In the genomic region with DNA sequence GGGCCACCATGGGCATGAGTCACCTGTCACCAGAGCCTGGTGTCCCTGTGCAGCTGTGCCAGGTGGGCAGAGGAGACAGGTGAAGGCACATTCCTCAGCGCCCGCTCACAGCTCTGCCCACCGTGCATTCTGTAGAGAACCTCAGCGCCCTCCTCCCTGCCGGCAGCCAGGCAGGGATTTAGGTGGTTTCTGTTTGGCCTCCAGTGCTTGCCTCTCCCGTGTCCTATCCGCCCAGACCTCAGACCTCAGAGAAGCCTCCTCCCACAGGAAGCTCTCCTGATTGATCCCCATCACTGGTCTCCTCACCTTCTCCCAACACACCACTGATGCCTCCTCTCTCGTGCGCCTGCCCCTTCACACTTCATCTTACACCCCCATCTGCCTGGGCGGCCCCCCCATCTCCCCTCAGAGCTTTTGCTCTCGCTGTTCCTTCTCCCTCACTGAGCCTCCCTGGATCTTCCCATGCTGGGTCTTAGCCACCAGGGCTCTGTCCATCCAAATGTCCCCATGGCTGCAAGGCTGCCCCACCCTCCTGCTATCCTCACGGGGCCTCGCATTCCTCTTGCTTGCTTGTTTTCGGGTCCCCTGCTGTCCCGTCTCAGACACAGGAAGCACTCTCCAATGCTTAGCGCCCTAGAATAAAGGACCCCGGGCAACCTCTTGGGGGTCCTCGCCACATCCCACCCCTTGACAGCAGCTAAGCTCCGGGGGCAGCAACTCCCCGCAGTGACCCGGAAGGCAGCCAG, we compare ENCODE assay signal across 2 cellular contexts.
TF ChIP-seq lines count a peak whose summit lies in the region.

No MANE protein-coding gene starts in this region.

TF ChIP-seq in SK-N-SH, 30 proteins besides CTCF, POLR2A, EP300 and RAD21 (continued from another document):
- TF ChIP-seq, protein P1, sequence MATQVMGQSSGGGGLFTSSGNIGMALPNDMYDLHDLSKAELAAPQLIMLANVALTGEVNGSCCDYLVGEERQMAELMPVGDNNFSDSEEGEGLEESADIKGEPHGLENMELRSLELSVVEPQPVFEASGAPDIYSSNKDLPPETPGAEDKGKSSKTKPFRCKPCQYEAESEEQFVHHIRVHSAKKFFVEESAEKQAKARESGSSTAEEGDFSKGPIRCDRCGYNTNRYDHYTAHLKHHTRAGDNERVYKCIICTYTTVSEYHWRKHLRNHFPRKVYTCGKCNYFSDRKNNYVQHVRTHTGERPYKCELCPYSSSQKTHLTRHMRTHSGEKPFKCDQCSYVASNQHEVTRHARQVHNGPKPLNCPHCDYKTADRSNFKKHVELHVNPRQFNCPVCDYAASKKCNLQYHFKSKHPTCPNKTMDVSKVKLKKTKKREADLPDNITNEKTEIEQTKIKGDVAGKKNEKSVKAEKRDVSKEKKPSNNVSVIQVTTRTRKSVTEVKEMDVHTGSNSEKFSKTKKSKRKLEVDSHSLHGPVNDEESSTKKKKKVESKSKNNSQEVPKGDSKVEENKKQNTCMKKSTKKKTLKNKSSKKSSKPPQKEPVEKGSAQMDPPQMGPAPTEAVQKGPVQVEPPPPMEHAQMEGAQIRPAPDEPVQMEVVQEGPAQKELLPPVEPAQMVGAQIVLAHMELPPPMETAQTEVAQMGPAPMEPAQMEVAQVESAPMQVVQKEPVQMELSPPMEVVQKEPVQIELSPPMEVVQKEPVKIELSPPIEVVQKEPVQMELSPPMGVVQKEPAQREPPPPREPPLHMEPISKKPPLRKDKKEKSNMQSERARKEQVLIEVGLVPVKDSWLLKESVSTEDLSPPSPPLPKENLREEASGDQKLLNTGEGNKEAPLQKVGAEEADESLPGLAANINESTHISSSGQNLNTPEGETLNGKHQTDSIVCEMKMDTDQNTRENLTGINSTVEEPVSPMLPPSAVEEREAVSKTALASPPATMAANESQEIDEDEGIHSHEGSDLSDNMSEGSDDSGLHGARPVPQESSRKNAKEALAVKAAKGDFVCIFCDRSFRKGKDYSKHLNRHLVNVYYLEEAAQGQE (IDR thresholded peaks at IDR 0.05; ENCODE audit: low read depth, low read length) = no peak
- TF ChIP-seq MEF2A (IDR thresholded peaks at IDR 0.05; ENCODE audit: borderline replicate concordance, low read depth) (no peak), TEAD4 (IDR thresholded peaks at IDR 0.05; ENCODE audit: borderline replicate concordance, insufficient read depth) (no peak), MXI1 (IDR thresholded peaks at IDR 0.05; ENCODE audit: low read depth, low read length) (no peak), RFX5 (IDR thresholded peaks at IDR 0.05; ENCODE audit: low read length) (no peak), TCF12 (IDR thresholded peaks at IDR 0.05) (no peak), FOXM1 (IDR thresholded peaks at IDR 0.05; ENCODE audit: low read depth) (no peak), TAF1 (IDR thresholded peaks at IDR 0.05; ENCODE audit: borderline replicate concordance, low read depth, low read length) (no peak), NRF1 (IDR thresholded peaks at IDR 0.05; ENCODE audit: low read depth, low read length) (no peak), JUND (IDR thresholded peaks at IDR 0.05) (no peak), FOSL2 (IDR thresholded peaks at IDR 0.05; ENCODE audit: borderline replicate concordance, low read depth) (no peak)
- TF ChIP-seq, protein P2, sequence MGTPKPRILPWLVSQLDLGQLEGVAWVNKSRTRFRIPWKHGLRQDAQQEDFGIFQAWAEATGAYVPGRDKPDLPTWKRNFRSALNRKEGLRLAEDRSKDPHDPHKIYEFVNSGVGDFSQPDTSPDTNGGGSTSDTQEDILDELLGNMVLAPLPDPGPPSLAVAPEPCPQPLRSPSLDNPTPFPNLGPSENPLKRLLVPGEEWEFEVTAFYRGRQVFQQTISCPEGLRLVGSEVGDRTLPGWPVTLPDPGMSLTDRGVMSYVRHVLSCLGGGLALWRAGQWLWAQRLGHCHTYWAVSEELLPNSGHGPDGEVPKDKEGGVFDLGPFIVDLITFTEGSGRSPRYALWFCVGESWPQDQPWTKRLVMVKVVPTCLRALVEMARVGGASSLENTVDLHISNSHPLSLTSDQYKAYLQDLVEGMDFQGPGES (IDR thresholded peaks at IDR 0.05; ENCODE audit: low read depth, low read length) = no peak

TF ChIP-seq in SK-N-SH treated with all-trans-retinoic acid at 6 μM for 48 hours, 23 proteins besides CTCF, POLR2A, EP300 and RAD21 (continued from another document):
- TF ChIP-seq, protein P3, sequence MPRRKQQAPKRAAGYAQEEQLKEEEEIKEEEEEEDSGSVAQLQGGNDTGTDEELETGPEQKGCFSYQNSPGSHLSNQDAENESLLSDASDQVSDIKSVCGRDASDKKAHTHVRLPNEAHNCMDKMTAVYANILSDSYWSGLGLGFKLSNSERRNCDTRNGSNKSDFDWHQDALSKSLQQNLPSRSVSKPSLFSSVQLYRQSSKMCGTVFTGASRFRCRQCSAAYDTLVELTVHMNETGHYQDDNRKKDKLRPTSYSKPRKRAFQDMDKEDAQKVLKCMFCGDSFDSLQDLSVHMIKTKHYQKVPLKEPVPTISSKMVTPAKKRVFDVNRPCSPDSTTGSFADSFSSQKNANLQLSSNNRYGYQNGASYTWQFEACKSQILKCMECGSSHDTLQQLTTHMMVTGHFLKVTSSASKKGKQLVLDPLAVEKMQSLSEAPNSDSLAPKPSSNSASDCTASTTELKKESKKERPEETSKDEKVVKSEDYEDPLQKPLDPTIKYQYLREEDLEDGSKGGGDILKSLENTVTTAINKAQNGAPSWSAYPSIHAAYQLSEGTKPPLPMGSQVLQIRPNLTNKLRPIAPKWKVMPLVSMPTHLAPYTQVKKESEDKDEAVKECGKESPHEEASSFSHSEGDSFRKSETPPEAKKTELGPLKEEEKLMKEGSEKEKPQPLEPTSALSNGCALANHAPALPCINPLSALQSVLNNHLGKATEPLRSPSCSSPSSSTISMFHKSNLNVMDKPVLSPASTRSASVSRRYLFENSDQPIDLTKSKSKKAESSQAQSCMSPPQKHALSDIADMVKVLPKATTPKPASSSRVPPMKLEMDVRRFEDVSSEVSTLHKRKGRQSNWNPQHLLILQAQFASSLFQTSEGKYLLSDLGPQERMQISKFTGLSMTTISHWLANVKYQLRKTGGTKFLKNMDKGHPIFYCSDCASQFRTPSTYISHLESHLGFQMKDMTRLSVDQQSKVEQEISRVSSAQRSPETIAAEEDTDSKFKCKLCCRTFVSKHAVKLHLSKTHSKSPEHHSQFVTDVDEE (CRISPR knock-in tag; IDR thresholded peaks at IDR 0.05) = no peak
- TF ChIP-seq ZFP30 (CRISPR knock-in tag; IDR thresholded peaks at IDR 0.05) (no peak), ESRRG (CRISPR knock-in tag; IDR thresholded peaks at IDR 0.05) (no peak), ZC3H10 (CRISPR knock-in tag; IDR thresholded peaks at IDR 0.05) (no peak), BACH2 (CRISPR knock-in tag; IDR thresholded peaks at IDR 0.05; ENCODE audit: borderline replicate concordance) (no peak), RARB (CRISPR knock-in tag; IDR thresholded peaks at IDR 0.05) (no peak), ZNF565 (CRISPR knock-in tag; conservative IDR thresholded peaks at IDR 0.05; ENCODE audit: low read depth) (no peak)
- TF ChIP-seq, protein P4, sequence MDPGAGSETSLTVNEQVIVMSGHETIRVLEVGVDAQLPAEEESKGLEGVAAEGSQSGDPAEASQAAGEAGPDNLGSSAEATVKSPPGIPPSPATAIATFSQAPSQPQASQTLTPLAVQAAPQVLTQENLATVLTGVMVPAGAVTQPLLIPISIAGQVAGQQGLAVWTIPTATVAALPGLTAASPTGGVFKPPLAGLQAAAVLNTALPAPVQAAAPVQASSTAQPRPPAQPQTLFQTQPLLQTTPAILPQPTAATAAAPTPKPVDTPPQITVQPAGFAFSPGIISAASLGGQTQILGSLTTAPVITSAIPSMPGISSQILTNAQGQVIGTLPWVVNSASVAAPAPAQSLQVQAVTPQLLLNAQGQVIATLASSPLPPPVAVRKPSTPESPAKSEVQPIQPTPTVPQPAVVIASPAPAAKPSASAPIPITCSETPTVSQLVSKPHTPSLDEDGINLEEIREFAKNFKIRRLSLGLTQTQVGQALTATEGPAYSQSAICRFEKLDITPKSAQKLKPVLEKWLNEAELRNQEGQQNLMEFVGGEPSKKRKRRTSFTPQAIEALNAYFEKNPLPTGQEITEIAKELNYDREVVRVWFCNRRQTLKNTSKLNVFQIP (CRISPR knock-in tag; IDR thresholded peaks at IDR 0.05; ENCODE audit: borderline replicate concordance, low read depth) = no peak
TF ChIP-seq in SK-N-SH treated with all-trans-retinoic acid at 6 μM for 48 hours: peak in this region for 0.
